ENCODE assay signal across 10 cellular contexts in genomic region chr3:179506792-179507191, GRCh38.
"Had no signal": no experiment of that assay in that cellular context is flagged by ENCODE, and none has a peak within 500 bp of the region (broad histone marks: within the 10 kb centered on the region; RNA-seq: fewer than 3 reads in every experiment).

No MANE protein-coding gene starts in this region.

- H3K36me3 Mint-ChIP-seq: IgD-negative memory B cell had no signal

- FAIRE-seq: H54, HepG2 had no signal

- H3K4me2 ChIP-seq: KMS-11 had no signal

- H2AFZ ChIP-seq: GM23248 had no signal

- H3K4me1 Mint-ChIP-seq: H9, IgD-negative memory B cell had no signal

- H3K27ac Mint-ChIP-seq: H9, HFFc6, IgD-negative memory B cell had no signal

- H3K27ac ChIP-seq: GM23248, HL-60, KMS-11 had no signal

- H3K4me3 ChIP-seq: GM23248 had no signal

- H3K4me3 Mint-ChIP-seq: H9, HFFc6, IgD-negative memory B cell had no signal

- ATAC-seq: HepG2 had no signal

- H3K9ac ChIP-seq: GM23248, KMS-11 had no signal

- H3K9me3 Mint-ChIP-seq: H9, HFFc6, IgD-negative memory B cell had no signal

- DNase-seq: GM23248, H9, HCEC 1CT, HFFc6, KBM-7 had no signal
